In genomic region chr10:15024017-15025004, GRCh38 we compare ENCODE assay signal across 11 cellular contexts. TPM values are rescaled to one million over a fixed set of nuclear protein-coding genes. Genes with fewer than 3 reads are reported as not detected.
DNase-seq lines count a peak whose midpoint lies in the region; ATAC-seq, FAIRE-seq and TF ChIP-seq lines count a peak whose summit lies in the region.
"Not testable (repeated sequence)": the region's sequence is repeated elsewhere in the genome, so short reads cannot be mapped to it uniquely, and the experiment has no call there.
"Had no signal": no experiment of that assay in that cellular context is flagged by ENCODE, and none has a peak within 500 bp of the region (broad histone marks: within the 10 kb centered on the region; RNA-seq: fewer than 3 reads in every experiment).

No MANE protein-coding gene starts in this region.

- not testable (repeated sequence) for BruUV-seq in Caco-2 (replicated peaks; lab: Mats Ljungman, UMichigan); GM12878 (replicated peaks; lab: Mats Ljungman, UMichigan)

- in situ Hi-C loops in GM12878 (cut with MboI), result not testable (repeated sequence)

- not testable (repeated sequence) for H3K9me2 ChIP-seq in Loucy (replicated peaks; ENCODE audit: low read depth, low read length)

- H4K20me1 ChIP-seq in Loucy (ENCODE audit: insufficient read depth, low read length, poor library complexity, severe bottlenecking); GM12878 (ENCODE audit: control insufficient read depth, insufficient read depth): not testable (repeated sequence)

- TF ChIP-seq POLR2A in GM12878 (IDR thresholded peaks at IDR 0.05; ENCODE audit: low read depth, low read length); stomach (IDR thresholded peaks at IDR 0.05): not testable (repeated sequence)

- H3K36me3 Mint-ChIP-seq in Caco-2 (ENCODE audit: insufficient read depth, unreplicated experiment); activated CD4-positive, alpha-beta T cell treated with anti-CD3 and anti-CD28 coated beads, Interleukin-2, amount 10 ng/mL, durations not matched to agents 24 days and 14 days (ENCODE audit: low read depth); nephron progenitor cell (ENCODE audit: low read depth): not testable (repeated sequence)

- FAIRE-seq in GM12878 (lab: Jason Lieb, UNC), result not testable (repeated sequence)

- not testable (repeated sequence) for H3K36me3 ChIP-seq in Caco-2 (ENCODE audit: control insufficient read depth, insufficient read depth, low read length); Loucy (ENCODE audit: insufficient read depth, low read length); GM12878 (ENCODE audit: control insufficient read depth in 2 of 2, insufficient read depth in 2 of 2, low read length in 1 of 2); stomach

- H3K79me2 ChIP-seq in Loucy (ENCODE audit: insufficient read depth, low read length); GM12878 (ENCODE audit: control insufficient read depth, insufficient read depth, low read length): not testable (repeated sequence)

- H3K9me3 Mint-ChIP-seq in Caco-2 (ENCODE audit: unreplicated experiment); activated CD4-positive, alpha-beta T cell treated with anti-CD3 and anti-CD28 coated beads, Interleukin-2, amount 10 ng/mL, durations not matched to agents 24 days and 14 days; nephron progenitor cell: not testable (repeated sequence)

- not testable (repeated sequence) for H3F3A ChIP-seq in Loucy (ENCODE audit: low read depth)

- WGBS in GM12878 (ENCODE audit: insufficient coverage, insufficient replicate concordance, low lambda C conversion rate, missing lambda C conversion rate), result 67% methylated on average over 17 of the region's 17 CpGs
- 61 to 77% (median 74%) methylated on average over 11 to 17 of the region's 17 CpGs for WGBS in stomach, 5 donors

- H3K4me2 ChIP-seq in Loucy (ENCODE audit: low read depth, low read length, poor library complexity, severe bottlenecking); GM12878 (ENCODE audit: control insufficient read depth, insufficient read depth): not testable (repeated sequence)

- CTCF ChIA-PET in Caco-2 (lab: Charles Lee); GM12878 (lab: Yijun Ruan, JAX): not testable (repeated sequence)

- H3K27ac Mint-ChIP-seq in Caco-2 (ENCODE audit: unreplicated experiment) (peak overlapping the region; percentile 20), nephron progenitor cell (peak overlapping the region; percentile 34)
- peak overlapping the region; percentile 1 for H3K27ac Mint-ChIP-seq in activated CD4-positive, alpha-beta T cell treated with anti-CD3 and anti-CD28 coated beads, Interleukin-2, amount 10 ng/mL, durations not matched to agents 24 days and 14 days

- SMC1A ChIA-PET in GM12878 (lab: Charles Lee; ENCODE audit: uncharacterized antibody, unreplicated experiment), result not testable (repeated sequence)

- H3K27me3 Mint-ChIP-seq in Caco-2 (ENCODE audit: insufficient read depth, unreplicated experiment); activated CD4-positive, alpha-beta T cell treated with anti-CD3 and anti-CD28 coated beads, Interleukin-2, amount 10 ng/mL, durations not matched to agents 24 days and 14 days; nephron progenitor cell (ENCODE audit: low read depth, poor library complexity): not testable (repeated sequence)

- POLR2A ChIA-PET in Caco-2 (lab: Charles Lee); GM12878 (lab: Charles Lee): not testable (repeated sequence)

- not testable (repeated sequence) for H3K9me3 ChIP-seq in Caco-2; Loucy (ENCODE audit: insufficient read depth, low read depth, low read length); GM12878 (replicated peaks; ENCODE audit: control insufficient read depth, insufficient read depth, low read length); stomach

- H3K4me3 ChIP-seq in Caco-2 (ENCODE audit: low read depth, low read length); Loucy (ENCODE audit: low read length, poor library complexity, severe bottlenecking); GM12878; stomach: not testable (repeated sequence)

- RAD21 ChIA-PET in GM12878 (lab: Charles Lee; ENCODE audit: unreplicated experiment), result not testable (repeated sequence)

- DNase-seq in Caco-2; activated CD4-positive, alpha-beta T cell treated with anti-CD3 and anti-CD28 coated beads, Interleukin-2, amount 10 ng/mL, durations not matched to agents 24 days and 14 days; GM12878 (ENCODE audit: low read depth, low spot score); left lobe of liver (ENCODE audit: low spot score); nephron progenitor cell: not testable (repeated sequence)
- DNase-seq in stomach, result peak; percentile 68

- peak; percentile 82 for ATAC-seq in HG02642 (IDR thresholded peaks at IDR 0.05; ENCODE audit: poor library complexity, unreplicated experiment)
- ATAC-seq in GM12878, result peak; percentile 66
- peak; percentile 44 for ATAC-seq in left lobe of liver

- TF ChIP-seq EP300 in GM12878 (IDR thresholded peaks at IDR 0.05; ENCODE audit: borderline replicate concordance in 1 of 2, control insufficient read depth in 1 of 2, low read depth in 2 of 2, low read length in 2 of 2); stomach (IDR thresholded peaks at IDR 0.05): not testable (repeated sequence)

- intact Hi-C loops in Caco-2 (cut with micrococcal nuclease; ENCODE audit: unreplicated experiment); activated CD4-positive, alpha-beta T cell treated with anti-CD3 and anti-CD28 coated beads, Interleukin-2, amount 10 ng/mL, durations not matched to agents 24 days and 14 days (cut with micrococcal nuclease); GM12878 (cut with micrococcal nuclease; ENCODE audit: unreplicated experiment); stomach (cut with DNase I; ENCODE audit: low total_unique reads): not testable (repeated sequence)

- H3K27ac ChIP-seq in GM12878 (ENCODE audit: control insufficient read depth, insufficient read depth); stomach: not testable (repeated sequence)

- H2AFZ ChIP-seq in Loucy (ENCODE audit: low read length), result peak overlapping the region; percentile 45; the same call in 1 of the 2 replicates
- not testable (repeated sequence) for H2AFZ ChIP-seq in GM12878 (ENCODE audit: control insufficient read depth, low read depth, low read length)

- TF ChIP-seq CTCF in Caco-2 (IDR thresholded peaks at IDR 0.05; ENCODE audit: insufficient read depth in 1 of 2, low read depth in 1 of 2, low read length in 1 of 2, severe bottlenecking in 1 of 2, unreplicated experiment in 1 of 2); Loucy (conservative IDR thresholded peaks at IDR 0.05; ENCODE audit: low read length); GM12878 (IDR thresholded peaks at IDR 0.05 in 2 of 3, conservative IDR thresholded peaks at IDR 0.05 in 1 of 3; ENCODE audit: control insufficient read depth in 2 of 3, extremely low read depth in 1 of 3, insufficient read depth in 1 of 3, low read depth in 3 of 3, low read length in 3 of 3); nephron progenitor cell (IDR thresholded peaks at IDR 0.05); stomach (IDR thresholded peaks at IDR 0.05): not testable (repeated sequence)

- not testable (repeated sequence) for TF ChIP-seq RAD21 in GM12878 (IDR thresholded peaks at IDR 0.05; ENCODE audit: insufficient read depth, low read depth, low read length)

- not testable (repeated sequence) for H3K9ac ChIP-seq in Loucy (ENCODE audit: low read depth, low read length, poor library complexity, severe bottlenecking); GM12878 (ENCODE audit: control insufficient read depth, insufficient read depth, low read length)

- H3K27me3 ChIP-seq in Caco-2 (replicated peaks; ENCODE audit: control insufficient read depth, insufficient read depth, low read length); Loucy (ENCODE audit: insufficient read depth, low read length, poor library complexity, severe bottlenecking); GM12878 (replicated peaks in 1 of 2; ENCODE audit: control insufficient read depth in 2 of 2, insufficient read depth in 2 of 2, low read length in 1 of 2); stomach: not testable (repeated sequence)

- H3K4me3 Mint-ChIP-seq in Caco-2 (ENCODE audit: unreplicated experiment); activated CD4-positive, alpha-beta T cell treated with anti-CD3 and anti-CD28 coated beads, Interleukin-2, amount 10 ng/mL, durations not matched to agents 24 days and 14 days; nephron progenitor cell: not testable (repeated sequence)

- peaks cover 20% of the 10 kb centered on the region for H3K4me1 ChIP-seq in Caco-2
- H3K4me1 ChIP-seq in Loucy (ENCODE audit: insufficient read depth, low read length, poor library complexity, severe bottlenecking); GM12878 (ENCODE audit: control insufficient read depth, insufficient read depth, low read length); stomach: not testable (repeated sequence)

- H3K4me1 Mint-ChIP-seq in Caco-2 (ENCODE audit: low read depth, unreplicated experiment), result peaks cover 15% of the 10 kb centered on the region
- peaks cover 12% of the 10 kb centered on the region for H3K4me1 Mint-ChIP-seq in activated CD4-positive, alpha-beta T cell treated with anti-CD3 and anti-CD28 coated beads, Interleukin-2, amount 10 ng/mL, durations not matched to agents 24 days and 14 days
- H3K4me1 Mint-ChIP-seq in nephron progenitor cell, result peaks cover 28% of the 10 kb centered on the region

RNA-seq across cellular contexts. Expression of gene OLAH, which starts 19.4 kb away (rescaled TPM):
- total RNA-seq in Caco-2 (2022), result not detected in 2 replicates
- total RNA-seq in activated CD4-positive, alpha-beta T cell treated with anti-CD3 and anti-CD28 coated beads, Interleukin-2, amount 10 ng/mL, durations not matched to agents 24 days and 14 days, result 0.26 and 0.62 TPM in 2 replicates
- 0.78 TPM in 1 of 2 replicates, not detected in the other for total RNA-seq in GM12878 (2013; cell fraction: nucleolus; rRNA removed)
- total RNA-seq in GM12878 (2014; rRNA removed), result 0.49 and 0.85 TPM in 2 replicates
- 0.74 and 0.98 TPM in 2 replicates for total RNA-seq in GM12878 (2014; rRNA removed; fragmentation: Illumina TruSeq; extraction: Trizol)
- total RNA-seq in GM12878 (2021), result 0.56 and 0.59 TPM in 2 replicates
- 0.71 TPM for polyA plus RNA-seq in GM12878 (2011; ENCODE audit: low read depth)
- polyA plus RNA-seq in GM12878 (2011; rRNA removed), result 1.4 and 2.0 TPM in 2 replicates
- polyA plus RNA-seq in GM12878 (2011; cell fraction: cytosol; rRNA removed), result 0.79 and 0.95 TPM in 2 replicates
- 0.31 and 0.38 TPM in 2 replicates for polyA plus RNA-seq in GM12878 (2011; cell fraction: nucleus; rRNA removed)
- 0.70 and 0.76 TPM in 2 replicates for polyA plus RNA-seq in GM12878 (2012)
- polyA plus RNA-seq in GM12878 (2014; fragmentation: Illumina TruSeq; extraction: Trizol), result 1.1 and 2.4 TPM in 2 replicates
- under 1 TPM; 0.10 to 0.44 TPM for polyA plus RNA-seq in GM12878 (2014; fragmentation: Nextera tagmentation; extraction: Ambion mirVana)
- polyA plus RNA-seq in GM12878 (2014; rRNA removed), result 0.38 and 0.52 TPM in 2 replicates
- polyA plus RNA-seq in GM12878 (2016; fragmentation: Nextera tagmentation; extraction: Ambion mirVana), result under 1 TPM in 1 of 2 experiments, not detected in 1; 0.19 TPM
- 0.37 and 0.88 TPM in 2 replicates for polyA minus RNA-seq in GM12878 (2011; rRNA and poly(A)+ RNA removed)
- polyA minus RNA-seq in GM12878 (2011; cell fraction: cytosol; rRNA and poly(A)+ RNA removed), result not detected in 2 replicates
- 0.60 TPM in 1 of 2 replicates, not detected in the other for polyA minus RNA-seq in GM12878 (2011; cell fraction: nucleus; rRNA and poly(A)+ RNA removed)
- not detected for total RNA-seq in left lobe of liver
- not detected for total RNA-seq in stomach
- polyA plus RNA-seq in stomach, result 1 to 10 TPM in 1 of 3 donors, under 1 TPM in 1, not detected in 1; 0.53 to 1.6 TPM
- total RNA-seq: H1, PC-3, RPMI7951 had no signal
- polyA plus RNA-seq: H1 had no signal
